ENCODE assay signal across 9 cellular contexts in the genomic region with DNA sequence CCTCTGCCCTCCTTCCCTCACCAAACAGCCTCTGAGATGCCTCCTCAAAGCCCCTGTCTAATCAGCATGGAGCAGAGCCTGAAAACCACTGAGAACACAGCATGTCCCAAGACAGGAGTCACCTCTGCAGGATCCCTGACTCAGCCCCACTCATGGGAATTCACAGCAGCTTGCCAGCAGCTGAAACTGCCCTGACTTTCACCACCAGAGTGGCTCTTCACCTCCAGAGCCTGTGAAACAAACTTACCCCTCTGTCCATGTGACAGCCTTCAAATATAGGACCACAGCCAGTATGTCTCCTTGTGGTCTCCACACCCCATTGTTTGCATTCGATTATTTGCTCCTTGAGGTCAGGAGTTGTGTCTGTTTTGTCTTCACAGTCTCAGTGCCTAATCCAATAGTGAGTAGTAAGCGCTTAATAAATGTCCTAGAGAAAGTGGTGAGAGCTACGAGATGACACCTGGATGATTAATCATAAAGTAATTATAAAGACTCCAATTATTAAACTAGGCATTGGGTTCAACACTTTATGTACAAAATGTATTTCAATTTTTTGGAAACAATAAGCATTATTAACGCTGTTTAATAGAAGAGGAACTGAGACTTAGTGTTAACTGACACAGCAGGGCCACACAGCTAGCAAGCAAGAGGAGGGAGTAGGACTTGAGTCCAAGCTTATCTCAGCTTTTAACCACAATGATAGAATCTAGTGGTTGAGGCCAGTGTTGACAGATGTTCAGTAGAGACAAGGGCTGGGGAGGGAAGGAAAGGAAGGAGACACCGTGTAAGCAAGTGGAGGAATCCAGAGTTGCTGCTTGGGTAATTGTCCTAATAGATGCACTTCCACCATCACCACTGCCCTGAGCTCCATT.
DNase-seq lines count a peak whose midpoint lies in the region; ATAC-seq and TF ChIP-seq lines count a peak whose summit lies in the region.
"Had no signal": no experiment of that assay in that cellular context is flagged by ENCODE, and none has a peak within 500 bp of the region (broad histone marks: within the 10 kb centered on the region; RNA-seq: fewer than 3 reads in every experiment).

No MANE protein-coding gene starts in this region.

- H3K27ac Mint-ChIP-seq in chondrocyte (ENCODE audit: unreplicated experiment), result no peak overlapping the region

- no peak for TF ChIP-seq CTCF in chondrocyte (IDR thresholded peaks at IDR 0.05)

- no peak overlapping the region for H3K4me3 Mint-ChIP-seq in chondrocyte (ENCODE audit: unreplicated experiment)

- peaks cover 50% of the 10 kb centered on the region for H3K4me1 Mint-ChIP-seq in chondrocyte (ENCODE audit: low read depth)

- H3K36me3 Mint-ChIP-seq in chondrocyte (ENCODE audit: low read depth), result no peaks in the 10 kb centered on the region

- DNase-seq in MV-4-11 (lab: John Stamatoyannopoulos, UW), result peak; percentile 99
- DNase-seq in kidney tubule cell (ENCODE audit: low spot score), result peak; percentile 59
- no peak for DNase-seq in activated CD4-positive, CD25-positive, alpha-beta regulatory T cell treated with anti-CD3 and anti-CD28 coated beads, Interleukin-2, amount 50 U/mL, for 72 hours
- no peak for DNase-seq in amygdala (lab: John Stamatoyannopoulos, UW)
- DNase-seq in chondrocyte (ENCODE audit: low spot score), result no peak
- no peak for DNase-seq in anterior cingulate cortex (lab: John Stamatoyannopoulos, UW)
- DNase-seq: PC-9 had no signal

- ATAC-seq in GM18861 (IDR thresholded peaks at IDR 0.05; ENCODE audit: unreplicated experiment) (peak; percentile 35), HG02623 (IDR thresholded peaks at IDR 0.05; ENCODE audit: unreplicated experiment) (peak; percentile 60)

- H3K9me3 Mint-ChIP-seq in chondrocyte (ENCODE audit: low read depth), result no peaks in the 10 kb centered on the region

- no peaks in the 10 kb centered on the region for H3K27me3 Mint-ChIP-seq in chondrocyte (ENCODE audit: low read depth)

Comparison
In these comparisons a context has a peak if more than half of its experiments do, and no peak if none do; other contexts are left out.
1. DNase-seq: peak in MV-4-11 (single experiment) and kidney tubule cell (single experiment); none in activated CD4-positive, CD25-positive, alpha-beta regulatory T cell treated with anti-CD3 and anti-CD28 coated beads, Interleukin-2, amount 50 U/mL, for 72 hours (single experiment), amygdala (0 of 56), chondrocyte (single experiment) and anterior cingulate cortex (0 of 58).